In genomic region chr7:149772236-149772820, GRCh38 we compare ENCODE assay signal across 8 cellular contexts. TPM values are rescaled to one million over a fixed set of nuclear protein-coding genes. Genes with fewer than 3 reads are reported as not detected.
A peak's percentile ranks its signal among the peaks of the same experiment; 100 is the strongest.
DNase-seq lines count a peak whose midpoint lies in the region; ATAC-seq and TF ChIP-seq lines count a peak whose summit lies in the region.

No MANE protein-coding gene starts in this region.

- TF ChIP-seq CTCF in LNCaP clone FGC (IDR thresholded peaks at IDR 0.05; ENCODE audit: control insufficient read depth, extremely low read depth, insufficient read depth) = no peak
- TF ChIP-seq CTCF in lung (IDR thresholded peaks at IDR 0.05; ENCODE audit: control extremely low read depth, extremely low read depth) = no peak
- no peak for TF ChIP-seq CTCF in type B pancreatic cell (conservative IDR thresholded peaks at IDR 0.05)

- no peaks in the 10 kb centered on the region for H3K9me3 ChIP-seq in lung (ENCODE audit: control insufficient read depth in 2 of 2, insufficient read depth in 1 of 2, low read length in 1 of 2)

- WGBS in lung, 2 donors = 1% methylated on average over 34 to 40 of the region's 40 CpGs

- peak overlapping the region; percentile 80 for H3K4me3 ChIP-seq in LNCaP clone FGC (ENCODE audit: low read depth, low read length)
- H3K4me3 ChIP-seq in lung = peak overlapping the region; percentile 60

- no peaks in the 10 kb centered on the region for H3K36me3 Mint-ChIP-seq in central memory CD8-positive, alpha-beta T cell (ENCODE audit: insufficient read depth)
- peaks cover 11% of the 10 kb centered on the region for H3K36me3 Mint-ChIP-seq in type B pancreatic cell

- H3K4me1 Mint-ChIP-seq in central memory CD8-positive, alpha-beta T cell = no peaks in the 10 kb centered on the region
- H3K4me1 Mint-ChIP-seq in type B pancreatic cell (ENCODE audit: unreplicated experiment) = peaks cover 6% of the 10 kb centered on the region

- H3K27ac Mint-ChIP-seq in central memory CD8-positive, alpha-beta T cell (ENCODE audit: low read depth) = no peak overlapping the region
- H3K27ac Mint-ChIP-seq in type B pancreatic cell = no peak overlapping the region

- ATAC-seq in central memory CD8-positive, alpha-beta T cell (replicated peaks; ENCODE audit: extremely low read depth, poor library complexity, severe bottlenecking) = peak; percentile 4
- ATAC-seq in lung (ENCODE audit: insufficient read depth, low FRiP score) (no peak), HG02870 (IDR thresholded peaks at IDR 0.05; ENCODE audit: unreplicated experiment) (no peak), GM19351 (IDR thresholded peaks at IDR 0.05; ENCODE audit: unreplicated experiment) (no peak)

- peaks cover 0 to 17% of the 10 kb centered on the region in 2 donors for H3K4me1 ChIP-seq in lung (ENCODE audit: control insufficient read depth in 2 of 2, insufficient read depth in 2 of 2, low read length in 2 of 2)

- H3K27me3 Mint-ChIP-seq in central memory CD8-positive, alpha-beta T cell = no peaks in the 10 kb centered on the region
- peaks cover 27% of the 10 kb centered on the region for H3K27me3 Mint-ChIP-seq in type B pancreatic cell

- H3K9me3 Mint-ChIP-seq in central memory CD8-positive, alpha-beta T cell = no peaks in the 10 kb centered on the region
- H3K9me3 Mint-ChIP-seq in type B pancreatic cell = no peaks in the 10 kb centered on the region

- H3K27me3 ChIP-seq in lung (ENCODE audit: control insufficient read depth, insufficient read depth) = no peaks in the 10 kb centered on the region

- H3K4me3 Mint-ChIP-seq in central memory CD8-positive, alpha-beta T cell = peak overlapping the region; percentile 81
- H3K4me3 Mint-ChIP-seq in type B pancreatic cell = peak overlapping the region; percentile 82

- DNase-seq in D341Med (ENCODE audit: low spot score) = peak; percentile 61
- DNase-seq in LNCaP clone FGC (ENCODE audit: low read depth) = no peak
- no peak for DNase-seq in central memory CD8-positive, alpha-beta T cell (ENCODE audit: low spot score in 2 of 2)
- DNase-seq in lung (ENCODE audit: low spot score) = no peak
- DNase-seq in type B pancreatic cell (ENCODE audit: extremely low spot score, unreplicated experiment) = peak; percentile 77
- DNase-seq in globus pallidus (ENCODE audit: low spot score) = no peak

- peak overlapping the region; percentile 36 to 76 for H3K27ac ChIP-seq in lung (ENCODE audit: low read depth in 1 of 2, low read length in 1 of 2)

- peaks cover 0 to 12% of the 10 kb centered on the region in 2 donors for H3K36me3 ChIP-seq in lung (ENCODE audit: control insufficient read depth in 2 of 2, insufficient read depth in 2 of 2, low read length in 2 of 2)

RNA-seq across cellular contexts. Expression of gene ZNF467, which starts 1.1 kb away (rescaled TPM):
- 10 to 100 TPM in 1 of 2 donors, 1 to 10 TPM in 1; 9.8 to 27.2 TPM for total RNA-seq in lung
- 10 to 100 TPM; 11.2 to 18.6 TPM for polyA plus RNA-seq in lung
- 16.7 and 17.6 TPM in 2 replicates for total RNA-seq in type B pancreatic cell (ENCODE audit: low replicate concordance)

Comparison
In these comparisons a context has a peak if more than half of its experiments do, and no peak if none do; other contexts are left out.
1. DNase-seq: peak in D341Med (single experiment) and type B pancreatic cell (single experiment); none in LNCaP clone FGC (single experiment), central memory CD8-positive, alpha-beta T cell (0 of 2), lung (single experiment) and globus pallidus (single experiment).